2 cellular contexts compared by ENCODE assay signal in genomic region chr14:23551266-23552028, GRCh38.
TF ChIP-seq lines count a peak whose summit lies in the region.

ZFHX2 (minus strand) TSS chr14:23551765; CDS start chr14:23535325, 16,440 bp downstream.

TF ChIP-seq in A549, 52 proteins besides CTCF, POLR2A, EP300 and RAD21 (continued from another document):
- TF ChIP-seq ATOH8 (CRISPR knock-in tag; IDR thresholded peaks at IDR 0.05; ENCODE audit: low read depth) (0 out of 2 replicates have a peak, but pooled peaks have one; percentile 19), CBX8 (IDR thresholded peaks at IDR 0.05) (no peak), PHF8 (IDR thresholded peaks at IDR 0.05; ENCODE audit: borderline replicate concordance, low read depth) (0 out of 2 replicates have a peak, but pooled peaks have one; percentile 6), MAX (IDR thresholded peaks at IDR 0.05) (peak; percentile 14; the same call in 1 of the 2 replicates), REST (IDR thresholded peaks at IDR 0.05) (peak; percentile 75), PBX3 (IDR thresholded peaks at IDR 0.05) (no peak), RFX5 (IDR thresholded peaks at IDR 0.05) (no peak), CHD2 (IDR thresholded peaks at IDR 0.05; ENCODE audit: low read length, partially characterized antibody) (peak; percentile 61), MAZ (IDR thresholded peaks at IDR 0.05; ENCODE audit: borderline replicate concordance, low read depth, low read length) (no peak), MAFK (IDR thresholded peaks at IDR 0.05; ENCODE audit: partially characterized antibody) (no peak)

TF ChIP-seq in HepG2, 621 proteins besides CTCF, POLR2A, EP300 and RAD21 (continued from another document and continues in another):
- no peak for TF ChIP-seq ZBTB8A (CRISPR knock-in tag; IDR thresholded peaks at IDR 0.05; ENCODE audit: borderline replicate concordance, low read depth)
- TF ChIP-seq ZNF713 (CRISPR knock-in tag; IDR thresholded peaks at IDR 0.05), result 0 out of 2 replicates have a peak, but pooled peaks have one; percentile 24
- no peak; the same call in 1 of the 2 replicates for TF ChIP-seq ZBTB3 (CRISPR knock-in tag; IDR thresholded peaks at IDR 0.05; ENCODE audit: borderline replicate concordance, low read depth)
- TF ChIP-seq DBP (CRISPR knock-in tag; IDR thresholded peaks at IDR 0.05; ENCODE audit: not compliant biosample characterization), result no peak
- TF ChIP-seq SRSF9 (IDR thresholded peaks at IDR 0.05; ENCODE audit: borderline replicate concordance, insufficient read depth, low read depth, low read length, poor library complexity, severe bottlenecking), result no peak
- TF ChIP-seq ZNF883 (CRISPR knock-in tag; IDR thresholded peaks at IDR 0.05; ENCODE audit: not compliant biosample characterization), result peak; percentile 42
- peak; percentile 49; the same call in 1 of the 2 replicates for TF ChIP-seq ZNF792 (CRISPR knock-in tag; IDR thresholded peaks at IDR 0.05)
- no peak for TF ChIP-seq HMG20A (CRISPR knock-in tag; IDR thresholded peaks at IDR 0.05; ENCODE audit: borderline replicate concordance)
- peak; percentile 63; the same call in 1 of the 2 replicates for TF ChIP-seq ZNF160 (CRISPR knock-in tag; IDR thresholded peaks at IDR 0.05)
- 0 out of 2 replicates have a peak, but pooled peaks have one; percentile 62 for TF ChIP-seq PAXIP1 (CRISPR knock-in tag; conservative IDR thresholded peaks at IDR 0.05)
- TF ChIP-seq ZNF362 (CRISPR knock-in tag; IDR thresholded peaks at IDR 0.05; ENCODE audit: borderline replicate concordance), result no peak; the same call in 1 of the 2 replicates
- no peak for TF ChIP-seq SP2 (CRISPR knock-in tag; IDR thresholded peaks at IDR 0.05)
- TF ChIP-seq ZEB1 (IDR thresholded peaks at IDR 0.05; ENCODE audit: insufficient replicate concordance, low read depth), result no peak
- TF ChIP-seq ZNF772 (CRISPR knock-in tag; IDR thresholded peaks at IDR 0.05), result peak; percentile 95
- TF ChIP-seq REXO4 (CRISPR knock-in tag; IDR thresholded peaks at IDR 0.05; ENCODE audit: borderline replicate concordance), result no peak
- peak; percentile 88 for TF ChIP-seq ZNF329 (CRISPR knock-in tag; IDR thresholded peaks at IDR 0.05; ENCODE audit: low read depth)
- peak; percentile 58; the same call in 1 of the 2 replicates for TF ChIP-seq ZFP41 (CRISPR knock-in tag; IDR thresholded peaks at IDR 0.05; ENCODE audit: borderline replicate concordance)
- TF ChIP-seq PLSCR1 (CRISPR knock-in tag; IDR thresholded peaks at IDR 0.05; ENCODE audit: borderline replicate concordance), result no peak
- 0 out of 2 replicates have a peak, but pooled peaks have one; percentile 46 for TF ChIP-seq GTF3A (CRISPR knock-in tag; conservative IDR thresholded peaks at IDR 0.05)
- TF ChIP-seq CAMTA2 (CRISPR knock-in tag; IDR thresholded peaks at IDR 0.05; ENCODE audit: borderline replicate concordance), result 0 out of 2 replicates have a peak, but pooled peaks have one; percentile 77
- TF ChIP-seq TOE1 (CRISPR knock-in tag; IDR thresholded peaks at IDR 0.05), result peak; percentile 34; the same call in 1 of the 2 replicates
- peak; percentile 99 for TF ChIP-seq ONECUT2 (CRISPR knock-in tag; IDR thresholded peaks at IDR 0.05)
- TF ChIP-seq SIX1 (CRISPR knock-in tag; IDR thresholded peaks at IDR 0.05; ENCODE audit: borderline replicate concordance), result peak; percentile 40; the same call in 1 of the 2 replicates
- no peak; the same call in 1 of the 2 replicates for TF ChIP-seq FOXK1 (CRISPR knock-in tag; IDR thresholded peaks at IDR 0.05; ENCODE audit: borderline replicate concordance, low read depth)
- TF ChIP-seq ZBTB39 (CRISPR knock-in tag; IDR thresholded peaks at IDR 0.05), result no peak
- TF ChIP-seq ARNT2 (CRISPR knock-in tag; IDR thresholded peaks at IDR 0.05; ENCODE audit: low read depth), result peak; percentile 91
- TF ChIP-seq RBAK (CRISPR knock-in tag; IDR thresholded peaks at IDR 0.05), result peak; percentile 55; the same call in 1 of the 2 replicates
- TF ChIP-seq RBFOX2 (IDR thresholded peaks at IDR 0.05; ENCODE audit: low read depth, low read length), result peak; percentile 98
- 0 out of 2 replicates have a peak, but pooled peaks have one; percentile 37 for TF ChIP-seq SRF (IDR thresholded peaks at IDR 0.05; ENCODE audit: low read depth, low read length)
- TF ChIP-seq NPAS2 (CRISPR knock-in tag; IDR thresholded peaks at IDR 0.05; ENCODE audit: borderline replicate concordance), result no peak
- TF ChIP-seq SNAPC4 (CRISPR knock-in tag; IDR thresholded peaks at IDR 0.05), result peak; percentile 56; the same call in 1 of the 2 replicates
- TF ChIP-seq ZNF816 (CRISPR knock-in tag; IDR thresholded peaks at IDR 0.05; ENCODE audit: borderline replicate concordance), result peak; percentile 94
- TF ChIP-seq KAT8 (CRISPR knock-in tag; IDR thresholded peaks at IDR 0.05), result peak; percentile 95
- 0 out of 2 replicates have a peak, but pooled peaks have one; percentile 39 for TF ChIP-seq ZNF580 (CRISPR knock-in tag; IDR thresholded peaks at IDR 0.05; ENCODE audit: borderline replicate concordance, low read depth)
- TF ChIP-seq ZNF589 (CRISPR knock-in tag; conservative IDR thresholded peaks at IDR 0.05), result 0 out of 2 replicates have a peak, but pooled peaks have one; percentile 16
- peak; percentile 67 for TF ChIP-seq TAF1 (CRISPR knock-in tag; IDR thresholded peaks at IDR 0.05)
- TF ChIP-seq JUND (CRISPR knock-in tag; IDR thresholded peaks at IDR 0.05), result no peak
- TF ChIP-seq NFYB (CRISPR knock-in tag; IDR thresholded peaks at IDR 0.05), result no peak
- TF ChIP-seq MLX (CRISPR knock-in tag; IDR thresholded peaks at IDR 0.05), result 0 out of 2 replicates have a peak, but pooled peaks have one; percentile 46
- TF ChIP-seq ZNF24 (IDR thresholded peaks at IDR 0.05), result no peak
- peak; percentile 83; the same call in 1 of the 2 replicates for TF ChIP-seq ZNF513 (CRISPR knock-in tag; conservative IDR thresholded peaks at IDR 0.05)
- TF ChIP-seq MBD4 (IDR thresholded peaks at IDR 0.05; ENCODE audit: borderline replicate concordance, low read length), result no peak
